ENCODE assay signal across 29 cellular contexts in the genomic region with DNA sequence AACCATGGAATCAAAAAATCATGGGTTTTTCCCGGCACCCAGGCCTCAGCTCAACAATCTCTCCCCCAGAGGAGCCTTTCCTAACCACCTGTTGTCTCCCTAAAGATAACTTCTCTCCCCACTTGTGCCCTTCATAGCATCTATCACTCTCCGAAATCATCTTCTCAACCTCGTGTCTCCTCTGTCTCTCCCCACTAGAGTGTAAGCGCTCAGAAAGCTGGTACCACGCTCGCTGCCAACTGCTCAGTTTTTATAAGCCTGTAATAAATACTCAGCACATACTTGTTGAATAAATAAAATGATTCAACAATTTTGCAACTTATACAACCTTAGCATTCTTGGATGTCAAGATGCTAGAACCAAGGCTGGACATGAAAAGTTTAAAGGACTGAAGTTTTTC.
"Had no signal": no experiment of that assay in that cellular context is flagged by ENCODE, and none has a peak within 500 bp of the region (broad histone marks: within the 10 kb centered on the region; RNA-seq: fewer than 3 reads in every experiment).

No MANE protein-coding gene starts in this region.

- H3K4me3 ChIP-seq: coronary artery, dorsolateral prefrontal cortex, esophagus squamous epithelium had no signal

- H3K4me3 Mint-ChIP-seq: activated B cell treated with CpG ODN at 0.5 μM for 24 hours; activated CD4-positive, alpha-beta memory T cell treated with anti-CD3 and anti-CD28 coated beads for 36 hours; activated CD4-positive, alpha-beta T cell treated with anti-CD3 and anti-CD28 coated beads, Interleukin-2, amount 10 ng/mL, durations not matched to agents 24 days and 14 days; activated CD8-positive, alpha-beta T cell treated with anti-CD3 and anti-CD28 coated beads, Interleukin-2, amount 10 ng/mL, durations not matched to agents 7 days and 5 days; activated naive CD8-positive, alpha-beta T cell; activated T-cell treated with anti-CD3 and anti-CD28 coated beads, Interleukin-2, amount 50 U/mL, for 4 hours; activated T-helper 17 cell treated with anti-CD3 and anti-CD28 coated beads, Interleukin-2, amount 50 U/mL, for 72 hours; central memory CD8-positive, alpha-beta T cell; dendritic cell treated with granulocyte-macrophage colony-stimulating factor and Interleukin-4, amounts not matched to agents 40 ng/mL and 50 ng/mL, for 4 days; effector memory CD8-positive, alpha-beta T cell; T-helper 17 cell; T-helper 2 cell treated with Interferon-gamma antibody and Interleukin-4, amounts not matched to agents 5 μg/mL and 100 μg/mL, for 36 hours had no signal

- H3K4me1 Mint-ChIP-seq: activated B cell treated with CpG ODN at 0.5 μM for 24 hours; activated CD4-positive, alpha-beta T cell treated with anti-CD3 and anti-CD28 coated beads, Interleukin-2, amount 10 ng/mL, durations not matched to agents 24 days and 14 days; activated T-helper 17 cell treated with anti-CD3 and anti-CD28 coated beads, Interleukin-2, amount 50 U/mL, for 72 hours; central memory CD8-positive, alpha-beta T cell had no signal

- H3K9me3 Mint-ChIP-seq: activated B cell treated with CpG ODN at 0.5 μM for 24 hours; activated CD4-positive, alpha-beta memory T cell treated with anti-CD3 and anti-CD28 coated beads for 36 hours; activated CD4-positive, alpha-beta T cell treated with anti-CD3 and anti-CD28 coated beads, Interleukin-2, amount 10 ng/mL, durations not matched to agents 24 days and 14 days; activated T-cell treated with anti-CD3 and anti-CD28 coated beads, Interleukin-2, amount 50 U/mL, for 4 hours; activated T-helper 17 cell treated with anti-CD3 and anti-CD28 coated beads, Interleukin-2, amount 50 U/mL, for 72 hours; central memory CD8-positive, alpha-beta T cell; dendritic cell treated with granulocyte-macrophage colony-stimulating factor and Interleukin-4, amounts not matched to agents 40 ng/mL and 50 ng/mL, for 4 days; effector memory CD8-positive, alpha-beta T cell; T-helper 2 cell treated with Interferon-gamma antibody and Interleukin-4, amounts not matched to agents 5 μg/mL and 100 μg/mL, for 36 hours had no signal

- H3K27ac ChIP-seq: brain microvascular endothelial cell, coronary artery, dorsolateral prefrontal cortex, esophagus squamous epithelium, WERI-Rb-1 had no signal

- H3K27ac Mint-ChIP-seq: activated B cell treated with CpG ODN at 0.5 μM for 24 hours; activated CD4-positive, alpha-beta memory T cell treated with anti-CD3 and anti-CD28 coated beads for 36 hours; activated CD4-positive, alpha-beta T cell treated with anti-CD3 and anti-CD28 coated beads, Interleukin-2, amount 10 ng/mL, durations not matched to agents 24 days and 14 days; activated CD8-positive, alpha-beta T cell treated with anti-CD3 and anti-CD28 coated beads, Interleukin-2, amount 10 ng/mL, durations not matched to agents 7 days and 5 days; activated naive CD8-positive, alpha-beta T cell; activated T-helper 17 cell treated with anti-CD3 and anti-CD28 coated beads, Interleukin-2, amount 50 U/mL, for 72 hours; dendritic cell treated with granulocyte-macrophage colony-stimulating factor and Interleukin-4, amounts not matched to agents 40 ng/mL and 50 ng/mL, for 4 days; effector memory CD8-positive, alpha-beta T cell; T-helper 17 cell; T-helper 2 cell treated with Interferon-gamma antibody and Interleukin-4, amounts not matched to agents 5 μg/mL and 100 μg/mL, for 36 hours had no signal

- DNase-seq: activated B cell treated with CpG ODN at 0.5 μM for 24 hours; activated CD4-positive, alpha-beta memory T cell treated with anti-CD3 and anti-CD28 coated beads for 36 hours; activated CD4-positive, alpha-beta T cell treated with anti-CD3 and anti-CD28 coated beads, Interleukin-2, amount 10 ng/mL, durations not matched to agents 24 days and 14 days; activated effector memory CD4-positive, alpha-beta T cell treated with Interleukin-2 at 50 U/mL for 16 hours; activated gamma-delta T cell treated with Interleukin-2 at 50 U/mL for 16 hours; activated naive CD4-positive, alpha-beta T cell treated with anti-CD3 and anti-CD28 coated beads, Interleukin-2, amount 50 U/mL, for 16 hours; activated naive CD4-positive, alpha-beta T cell treated with Interleukin-2 at 50 U/mL for 16 hours; activated T-cell treated with anti-CD3 and anti-CD28 coated beads, Interleukin-2, amount 50 U/mL, for 4 hours; amniotic stem cell; anterior cingulate cortex; brain microvascular endothelial cell; dorsolateral prefrontal cortex; effector CD4-positive, alpha-beta T cell; effector memory CD8-positive, alpha-beta T cell; erythroblast; esophagus squamous epithelium; foreskin melanocyte; T-helper 1 cell; T-helper 17 cell; T1000; WERI-Rb-1 had no signal

- H3K27me3 ChIP-seq: dorsolateral prefrontal cortex had no signal

- H3K36me3 Mint-ChIP-seq: activated CD4-positive, alpha-beta memory T cell treated with anti-CD3 and anti-CD28 coated beads for 36 hours; activated naive CD8-positive, alpha-beta T cell had no signal

- H3K9me3 ChIP-seq: esophagus squamous epithelium had no signal

- H3K4me1 ChIP-seq: esophagus squamous epithelium had no signal

- H3K36me3 ChIP-seq: brain microvascular endothelial cell, esophagus squamous epithelium, WERI-Rb-1 had no signal

- ATAC-seq: activated CD4-positive, CD25-positive, alpha-beta regulatory T cell treated with anti-CD3 and anti-CD28 coated beads, Interleukin-2, amount 50 U/mL, for 24 hours; activated CD8-positive, alpha-beta T cell treated with anti-CD3 and anti-CD28 coated beads, Interleukin-2, amount 10 ng/mL, durations not matched to agents 7 days and 5 days; activated T-cell treated with anti-CD3 and anti-CD28 coated beads, Interleukin-2, amount 50 U/mL, for 4 hours; activated T-helper 17 cell treated with anti-CD3 and anti-CD28 coated beads, Interleukin-2, amount 50 U/mL, for 72 hours; effector memory CD8-positive, alpha-beta T cell; T-helper 17 cell had no signal
